In the genomic region with DNA sequence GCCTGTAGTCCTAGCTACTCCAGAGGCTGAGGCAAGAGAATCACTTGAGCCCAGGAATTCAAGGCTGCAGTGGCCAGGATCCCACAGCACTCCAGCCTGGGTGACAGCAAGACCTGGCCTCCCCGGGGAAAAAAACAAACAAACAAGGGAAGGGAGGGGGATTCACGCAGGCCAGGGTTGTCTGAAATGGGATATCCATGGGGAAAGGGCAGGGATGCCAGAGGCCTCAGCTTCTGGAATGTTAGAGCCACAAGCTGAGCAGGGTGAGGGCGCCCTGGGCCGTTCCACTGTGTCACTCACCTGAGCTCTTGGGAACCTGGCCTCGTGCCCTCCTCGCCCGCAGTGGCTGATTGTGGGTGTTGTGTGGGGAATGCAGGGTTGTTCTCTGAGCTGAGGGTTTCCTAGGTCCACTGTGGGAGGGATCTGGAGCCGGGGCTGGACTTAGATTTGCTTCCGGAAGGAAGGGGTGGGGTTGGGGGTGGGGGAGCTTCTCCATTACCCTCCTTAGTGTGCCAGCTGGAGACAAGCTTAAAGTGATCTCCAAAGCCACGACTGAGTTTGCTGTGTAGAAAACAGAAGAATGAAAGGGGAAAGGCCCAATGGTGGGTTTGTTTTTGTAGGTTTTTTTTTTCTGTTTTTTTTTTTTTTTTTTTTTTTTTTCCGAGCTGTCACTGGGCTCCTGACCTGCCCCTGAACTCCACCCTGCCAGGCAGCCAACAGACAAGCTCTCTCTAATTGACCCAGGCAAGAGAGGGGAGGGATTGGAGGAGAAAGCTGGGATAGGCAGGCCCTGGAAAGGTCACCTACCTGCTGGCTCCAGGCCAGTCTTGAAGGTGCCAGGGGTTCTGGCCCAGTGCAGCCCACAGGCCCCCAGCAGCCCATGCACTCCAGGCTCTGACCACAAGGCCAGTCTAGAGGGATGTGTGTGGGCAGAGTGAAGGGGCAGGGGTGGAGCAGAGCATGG, we compare ENCODE assay signal across 2 cellular contexts.
TF ChIP-seq lines count a peak whose summit lies in the region.

A gene (minus strand): TSS at position 414 of the 964 bp plus-strand sequence. CDS start 1,189 bp downstream, outside the sequence.

TF ChIP-seq in K562, 482 proteins besides CTCF, POLR2A, EP300 and RAD21 (continued from another document and continues in another):
- no peak for TF ChIP-seq NELFE (IDR thresholded peaks at IDR 0.05; ENCODE audit: insufficient read depth, insufficient read length)
- TF ChIP-seq HCFC1 (IDR thresholded peaks at IDR 0.05; ENCODE audit: low read depth, low read length), result no peak
- peak; percentile 58; the same call in 1 of the 2 replicates for TF ChIP-seq ZNF384 (IDR thresholded peaks at IDR 0.05; ENCODE audit: low read depth, low read length)
- 0 out of 4 replicates have a peak, but pooled peaks of 1 of the 2 experiments have one; percentile 47 for TF ChIP-seq TEAD1 (CRISPR knock-in tag; IDR thresholded peaks at IDR 0.05)
- TF ChIP-seq NR2C2 (CRISPR knock-in tag; IDR thresholded peaks at IDR 0.05), result no peak
- TF ChIP-seq NR2C2 (tag; IDR thresholded peaks at IDR 0.05), result peak; percentile 49; the same call in 1 of the 2 replicates
- TF ChIP-seq, protein P1, sequence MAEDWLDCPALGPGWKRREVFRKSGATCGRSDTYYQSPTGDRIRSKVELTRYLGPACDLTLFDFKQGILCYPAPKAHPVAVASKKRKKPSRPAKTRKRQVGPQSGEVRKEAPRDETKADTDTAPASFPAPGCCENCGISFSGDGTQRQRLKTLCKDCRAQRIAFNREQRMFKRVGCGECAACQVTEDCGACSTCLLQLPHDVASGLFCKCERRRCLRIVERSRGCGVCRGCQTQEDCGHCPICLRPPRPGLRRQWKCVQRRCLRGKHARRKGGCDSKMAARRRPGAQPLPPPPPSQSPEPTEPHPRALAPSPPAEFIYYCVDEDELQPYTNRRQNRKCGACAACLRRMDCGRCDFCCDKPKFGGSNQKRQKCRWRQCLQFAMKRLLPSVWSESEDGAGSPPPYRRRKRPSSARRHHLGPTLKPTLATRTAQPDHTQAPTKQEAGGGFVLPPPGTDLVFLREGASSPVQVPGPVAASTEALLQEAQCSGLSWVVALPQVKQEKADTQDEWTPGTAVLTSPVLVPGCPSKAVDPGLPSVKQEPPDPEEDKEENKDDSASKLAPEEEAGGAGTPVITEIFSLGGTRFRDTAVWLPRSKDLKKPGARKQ (CRISPR knock-in tag; IDR thresholded peaks at IDR 0.05), result no peak
- TF ChIP-seq RBFOX2 (IDR thresholded peaks at IDR 0.05; ENCODE audit: low read depth, low read length), result peak; percentile 44; the same call in 1 of the 2 replicates
- TF ChIP-seq KAT7 (CRISPR knock-in tag; IDR thresholded peaks at IDR 0.05; ENCODE audit: borderline replicate concordance), result no peak
- TF ChIP-seq ZFX (CRISPR knock-in tag; IDR thresholded peaks at IDR 0.05), result peak; percentile 33; the same call in 1 of the 2 replicates
- TF ChIP-seq NR3C1 (CRISPR knock-in tag; IDR thresholded peaks at IDR 0.05), result no peak
- no peak for TF ChIP-seq POLR2AphosphoS5 (IDR thresholded peaks at IDR 0.05; ENCODE audit: control insufficient read depth, insufficient read depth, low read depth, low read length)
- 0 out of 2 replicates have a peak, but pooled peaks have one; percentile 23 for TF ChIP-seq ELF1 (tag; IDR thresholded peaks at IDR 0.05)
- TF ChIP-seq NFIC (IDR thresholded peaks at IDR 0.05), result peak; percentile 47; the same call in 1 of the 2 replicates
- TF ChIP-seq STAT5B (CRISPR knock-in tag; IDR thresholded peaks at IDR 0.05), result no peak
- no peak for TF ChIP-seq GABPB1 (CRISPR knock-in tag; IDR thresholded peaks at IDR 0.05)
- TF ChIP-seq, protein P2, sequence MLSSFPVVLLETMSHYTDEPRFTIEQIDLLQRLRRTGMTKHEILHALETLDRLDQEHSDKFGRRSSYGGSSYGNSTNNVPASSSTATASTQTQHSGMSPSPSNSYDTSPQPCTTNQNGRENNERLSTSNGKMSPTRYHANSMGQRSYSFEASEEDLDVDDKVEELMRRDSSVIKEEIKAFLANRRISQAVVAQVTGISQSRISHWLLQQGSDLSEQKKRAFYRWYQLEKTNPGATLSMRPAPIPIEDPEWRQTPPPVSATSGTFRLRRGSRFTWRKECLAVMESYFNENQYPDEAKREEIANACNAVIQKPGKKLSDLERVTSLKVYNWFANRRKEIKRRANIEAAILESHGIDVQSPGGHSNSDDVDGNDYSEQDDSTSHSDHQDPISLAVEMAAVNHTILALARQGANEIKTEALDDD (IDR thresholded peaks at IDR 0.05), result no peak
- peak; percentile 45; the same call in 1 of the 2 replicates for TF ChIP-seq ZBTB17 (CRISPR knock-in tag; IDR thresholded peaks at IDR 0.05)
- TF ChIP-seq, protein P3, sequence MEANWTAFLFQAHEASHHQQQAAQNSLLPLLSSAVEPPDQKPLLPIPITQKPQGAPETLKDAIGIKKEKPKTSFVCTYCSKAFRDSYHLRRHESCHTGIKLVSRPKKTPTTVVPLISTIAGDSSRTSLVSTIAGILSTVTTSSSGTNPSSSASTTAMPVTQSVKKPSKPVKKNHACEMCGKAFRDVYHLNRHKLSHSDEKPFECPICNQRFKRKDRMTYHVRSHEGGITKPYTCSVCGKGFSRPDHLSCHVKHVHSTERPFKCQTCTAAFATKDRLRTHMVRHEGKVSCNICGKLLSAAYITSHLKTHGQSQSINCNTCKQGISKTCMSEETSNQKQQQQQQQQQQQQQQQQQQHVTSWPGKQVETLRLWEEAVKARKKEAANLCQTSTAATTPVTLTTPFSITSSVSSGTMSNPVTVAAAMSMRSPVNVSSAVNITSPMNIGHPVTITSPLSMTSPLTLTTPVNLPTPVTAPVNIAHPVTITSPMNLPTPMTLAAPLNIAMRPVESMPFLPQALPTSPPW (CRISPR knock-in tag; IDR thresholded peaks at IDR 0.05), result peak; percentile 65
- TF ChIP-seq HMG20B (CRISPR knock-in tag; IDR thresholded peaks at IDR 0.05), result no peak
- peak; percentile 45; the same call in 1 of the 2 replicates for TF ChIP-seq SUPT5H (IDR thresholded peaks at IDR 0.05)
- TF ChIP-seq RNF2 (IDR thresholded peaks at IDR 0.05), result no peak
- TF ChIP-seq PHF8 (IDR thresholded peaks at IDR 0.05; ENCODE audit: borderline replicate concordance, low read length), result peak; percentile 46; the same call in 1 of the 2 replicates

TF ChIP-seq in liver, 16 proteins besides CTCF, POLR2A, EP300 and RAD21 (continued from another document):
- TF ChIP-seq, protein P4, sequence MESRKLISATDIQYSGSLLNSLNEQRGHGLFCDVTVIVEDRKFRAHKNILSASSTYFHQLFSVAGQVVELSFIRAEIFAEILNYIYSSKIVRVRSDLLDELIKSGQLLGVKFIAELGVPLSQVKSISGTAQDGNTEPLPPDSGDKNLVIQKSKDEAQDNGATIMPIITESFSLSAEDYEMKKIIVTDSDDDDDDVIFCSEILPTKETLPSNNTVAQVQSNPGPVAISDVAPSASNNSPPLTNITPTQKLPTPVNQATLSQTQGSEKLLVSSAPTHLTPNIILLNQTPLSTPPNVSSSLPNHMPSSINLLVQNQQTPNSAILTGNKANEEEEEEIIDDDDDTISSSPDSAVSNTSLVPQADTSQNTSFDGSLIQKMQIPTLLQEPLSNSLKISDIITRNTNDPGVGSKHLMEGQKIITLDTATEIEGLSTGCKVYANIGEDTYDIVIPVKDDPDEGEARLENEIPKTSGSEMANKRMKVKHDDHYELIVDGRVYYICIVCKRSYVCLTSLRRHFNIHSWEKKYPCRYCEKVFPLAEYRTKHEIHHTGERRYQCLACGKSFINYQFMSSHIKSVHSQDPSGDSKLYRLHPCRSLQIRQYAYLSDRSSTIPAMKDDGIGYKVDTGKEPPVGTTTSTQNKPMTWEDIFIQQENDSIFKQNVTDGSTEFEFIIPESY (IDR thresholded peaks at IDR 0.05), result no peak
- TF ChIP-seq, protein P5, sequence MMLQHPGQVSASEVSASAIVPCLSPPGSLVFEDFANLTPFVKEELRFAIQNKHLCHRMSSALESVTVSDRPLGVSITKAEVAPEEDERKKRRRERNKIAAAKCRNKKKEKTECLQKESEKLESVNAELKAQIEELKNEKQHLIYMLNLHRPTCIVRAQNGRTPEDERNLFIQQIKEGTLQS (IDR thresholded peaks at IDR 0.05), result no peak
- no peak for TF ChIP-seq FOXA2 (IDR thresholded peaks at IDR 0.05)
- peak; percentile 62 for TF ChIP-seq NR2F2 (IDR thresholded peaks at IDR 0.05)
- peak; percentile 38 for TF ChIP-seq HNF4G (IDR thresholded peaks at IDR 0.05)
- TF ChIP-seq EGR1 (IDR thresholded peaks at IDR 0.05; ENCODE audit: low read depth in 2 of 2), result peak in 1 of 2 donors; percentile 24
- TF ChIP-seq, protein P6, sequence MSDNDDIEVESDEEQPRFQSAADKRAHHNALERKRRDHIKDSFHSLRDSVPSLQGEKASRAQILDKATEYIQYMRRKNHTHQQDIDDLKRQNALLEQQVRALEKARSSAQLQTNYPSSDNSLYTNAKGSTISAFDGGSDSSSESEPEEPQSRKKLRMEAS (IDR thresholded peaks at IDR 0.05), result peak; percentile 33
- no peak for TF ChIP-seq YY1 (IDR thresholded peaks at IDR 0.05)
- peak; percentile 67 to 70 for TF ChIP-seq HNF4A (conservative IDR thresholded peaks at IDR 0.05)
- TF ChIP-seq, protein P7, sequence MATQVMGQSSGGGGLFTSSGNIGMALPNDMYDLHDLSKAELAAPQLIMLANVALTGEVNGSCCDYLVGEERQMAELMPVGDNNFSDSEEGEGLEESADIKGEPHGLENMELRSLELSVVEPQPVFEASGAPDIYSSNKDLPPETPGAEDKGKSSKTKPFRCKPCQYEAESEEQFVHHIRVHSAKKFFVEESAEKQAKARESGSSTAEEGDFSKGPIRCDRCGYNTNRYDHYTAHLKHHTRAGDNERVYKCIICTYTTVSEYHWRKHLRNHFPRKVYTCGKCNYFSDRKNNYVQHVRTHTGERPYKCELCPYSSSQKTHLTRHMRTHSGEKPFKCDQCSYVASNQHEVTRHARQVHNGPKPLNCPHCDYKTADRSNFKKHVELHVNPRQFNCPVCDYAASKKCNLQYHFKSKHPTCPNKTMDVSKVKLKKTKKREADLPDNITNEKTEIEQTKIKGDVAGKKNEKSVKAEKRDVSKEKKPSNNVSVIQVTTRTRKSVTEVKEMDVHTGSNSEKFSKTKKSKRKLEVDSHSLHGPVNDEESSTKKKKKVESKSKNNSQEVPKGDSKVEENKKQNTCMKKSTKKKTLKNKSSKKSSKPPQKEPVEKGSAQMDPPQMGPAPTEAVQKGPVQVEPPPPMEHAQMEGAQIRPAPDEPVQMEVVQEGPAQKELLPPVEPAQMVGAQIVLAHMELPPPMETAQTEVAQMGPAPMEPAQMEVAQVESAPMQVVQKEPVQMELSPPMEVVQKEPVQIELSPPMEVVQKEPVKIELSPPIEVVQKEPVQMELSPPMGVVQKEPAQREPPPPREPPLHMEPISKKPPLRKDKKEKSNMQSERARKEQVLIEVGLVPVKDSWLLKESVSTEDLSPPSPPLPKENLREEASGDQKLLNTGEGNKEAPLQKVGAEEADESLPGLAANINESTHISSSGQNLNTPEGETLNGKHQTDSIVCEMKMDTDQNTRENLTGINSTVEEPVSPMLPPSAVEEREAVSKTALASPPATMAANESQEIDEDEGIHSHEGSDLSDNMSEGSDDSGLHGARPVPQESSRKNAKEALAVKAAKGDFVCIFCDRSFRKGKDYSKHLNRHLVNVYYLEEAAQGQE (IDR thresholded peaks at IDR 0.05), result peak; percentile 76
- TF ChIP-seq SP1 (IDR thresholded peaks at IDR 0.05), result peak; percentile 82
- peak in 1 of 2 donors; percentile 64 for TF ChIP-seq GABPA (IDR thresholded peaks at IDR 0.05 in 1 of 2, conservative IDR thresholded peaks at IDR 0.05 in 1 of 2)
- TF ChIP-seq FOXA1 (IDR thresholded peaks at IDR 0.05), result no peak
- peak in 1 of 2 donors; percentile 61 for TF ChIP-seq JUND (IDR thresholded peaks at IDR 0.05)
- TF ChIP-seq TAF1 (conservative IDR thresholded peaks at IDR 0.05), result no peak
TF ChIP-seq in liver: peak in this region for 10.
